Comparison of ENCODE assay signal across 1 cellular context in genomic region chr7:47988496-47989386, GRCh38.
TF ChIP-seq lines count a peak whose summit lies in the region.

No MANE protein-coding gene starts in this region.

TF ChIP-seq in SK-N-SH treated with all-trans-retinoic acid at 6 μM for 48 hours, 23 proteins besides CTCF, POLR2A, EP300 and RAD21 (continued from another document):
- no peak for TF ChIP-seq CSRNP3 (CRISPR knock-in tag; IDR thresholded peaks at IDR 0.05)
- TF ChIP-seq ZNF565 (CRISPR knock-in tag; conservative IDR thresholded peaks at IDR 0.05; ENCODE audit: low read depth), result no peak
